Comparison of ENCODE assay signal across 24 cellular contexts in the genomic region with DNA sequence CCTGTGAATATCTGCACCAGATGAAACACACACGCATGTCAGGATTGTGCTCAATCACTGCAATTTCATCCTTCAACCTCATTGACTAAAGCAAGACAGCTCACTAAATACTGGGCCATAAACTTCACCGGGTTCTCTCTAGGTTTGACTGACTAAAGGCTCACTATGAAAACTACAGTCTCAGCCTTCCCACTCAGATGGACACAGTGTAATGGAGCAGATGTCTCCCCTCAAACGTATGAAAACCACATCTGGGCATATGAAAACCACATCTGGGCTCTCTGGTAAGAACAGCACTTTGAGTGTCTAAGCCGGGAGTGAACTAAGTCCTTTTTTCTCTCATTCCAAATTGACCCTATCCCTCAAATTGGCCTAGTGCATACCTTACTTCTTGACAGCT. TPM values are rescaled to one million over a fixed set of nuclear protein-coding genes. Genes with fewer than 3 reads are reported as not detected.
A peak's percentile ranks its signal among the peaks of the same experiment; 100 is the strongest.
DNase-seq lines count a peak whose midpoint lies in the region; ATAC-seq, FAIRE-seq and TF ChIP-seq lines count a peak whose summit lies in the region.
"Had no signal": no experiment of that assay in that cellular context is flagged by ENCODE, and none has a peak within 500 bp of the region (broad histone marks: within the 10 kb centered on the region; RNA-seq: fewer than 3 reads in every experiment).

No MANE protein-coding gene starts in this region.

- no peaks in the 10 kb centered on the region for H3K9me2 ChIP-seq in SK-N-SH

- 92% methylated on average over 4 of the region's 4 CpGs for WGBS in SK-N-SH (ENCODE audit: low lambda C conversion rate)
- 54% methylated on average over 4 of the region's 4 CpGs for WGBS in GM12878 (ENCODE audit: insufficient coverage, insufficient replicate concordance, low lambda C conversion rate, missing lambda C conversion rate)

- H3K4me3 ChIP-seq in SK-N-SH (ENCODE audit: low read depth in 2 of 2, low read length in 1 of 2) (no peak overlapping the region), GM12878 (no peak overlapping the region), thoracic aorta (no peak overlapping the region)
- H3K4me3 ChIP-seq: GM23338 had no signal

- H3K9me3 ChIP-seq in SK-N-SH = no peaks in the 10 kb centered on the region
- H3K9me3 ChIP-seq in GM12878 (replicated peaks; ENCODE audit: control insufficient read depth, insufficient read depth, low read length) = no peaks in the 10 kb centered on the region
- no peaks in the 10 kb centered on the region for H3K9me3 ChIP-seq in thoracic aorta

- CTCF ChIA-PET in SK-N-SH (lab: Yijun Ruan, JAX) (interaction anchor here (1.1 kb wide), 1 partner anchor 11 kb away, joined by 3 read pairs; no protein-coding TSS in a partner anchor), GM12878 (lab: Yijun Ruan, JAX) (interaction anchor here (1.0 to 2.4 kb wide), 2 partner anchors 11 to 116 kb away, joined by 3 to 6 read pairs; no protein-coding TSS in a partner anchor)

- intact Hi-C loops in GM12878 (cut with micrococcal nuclease; ENCODE audit: unreplicated experiment) = no loop called here

- TF ChIP-seq RAD21 in SK-N-SH (IDR thresholded peaks at IDR 0.05; ENCODE audit: low read length) (no peak), GM12878 (IDR thresholded peaks at IDR 0.05; ENCODE audit: insufficient read depth, low read depth, low read length) (no peak)

- FAIRE-seq in GM19239 (lab: Jason Lieb, UNC) (peak; percentile 47), GM12878 (lab: Jason Lieb, UNC) (no peak)
- FAIRE-seq: G401.6 had no signal

- H3K79me2 ChIP-seq in SK-N-SH (ENCODE audit: insufficient read depth) (no peaks in the 10 kb centered on the region), GM12878 (ENCODE audit: control insufficient read depth, insufficient read depth, low read length) (no peaks in the 10 kb centered on the region)

- H3K4me2 ChIP-seq in SK-N-SH (no peak overlapping the region), GM12878 (ENCODE audit: control insufficient read depth, insufficient read depth) (no peak overlapping the region)
- H3K4me2 ChIP-seq: GM23338 had no signal

- peaks cover 7% of the 10 kb centered on the region for H3F3A ChIP-seq in SK-N-SH (replicated peaks; ENCODE audit: insufficient read depth)

- H2AFZ ChIP-seq in SK-N-SH (ENCODE audit: low read depth) (no peak overlapping the region), GM12878 (ENCODE audit: control insufficient read depth, low read depth, low read length) (no peak overlapping the region)
- H2AFZ ChIP-seq: GM23338 had no signal

- ATAC-seq in SK-N-SH treated with all-trans-retinoic acid at 6 μM for 48 hours = no peak
- peak; percentile 38 for ATAC-seq in GM12878
- no peak for ATAC-seq in thoracic aorta (ENCODE audit: insufficient number of reproducible peaks, low FRiP score, low read depth)
- ATAC-seq: CD8-positive, alpha-beta T cell; GM23338 had no signal

- DNase-seq in SK-N-SH (no peak), GM19239 (ENCODE audit: insufficient read length, low spot score) (no peak), GM12878 (ENCODE audit: low read depth, low spot score) (no peak), thoracic aorta (ENCODE audit: low spot score) (no peak), RKO (ENCODE audit: low spot score) (no peak), NCI-H1105 (lab: John Stamatoyannopoulos, UW) (no peak), Kasumi-1 (lab: John Stamatoyannopoulos, UW) (no peak)
- DNase-seq: C1 segment of cervical spinal cord; CD8-positive, alpha-beta T cell; HCEC 1CT; KBM-7; NCI-H1105 treated with DMSO at 0.1 percent for 48 hours; NCI-H1694; NCI-H2081; NCI-H2171; NCI-H524 treated with DMSO at 0.1 percent for 48 hours; NCI-H82; OCI-M1; Right ventricle myocardium superior; SW 1271 had no signal

- H3K36me3 ChIP-seq in SK-N-SH (replicated peaks in 1 of 2; ENCODE audit: control insufficient read depth in 1 of 2, insufficient read depth in 2 of 2, low read length in 1 of 2) = peaks cover 36 to 44% of the 10 kb centered on the region in 2 experiments
- no peaks in the 10 kb centered on the region; a peak in 1 of 4 replicates for H3K36me3 ChIP-seq in GM12878 (ENCODE audit: control insufficient read depth in 2 of 2, insufficient read depth in 2 of 2, low read length in 1 of 2)
- no peaks in the 10 kb centered on the region for H3K36me3 ChIP-seq in thoracic aorta

- H4K20me1 ChIP-seq in SK-N-SH (ENCODE audit: insufficient read depth) (no peaks in the 10 kb centered on the region), GM12878 (ENCODE audit: control insufficient read depth, insufficient read depth) (no peaks in the 10 kb centered on the region)

- TF ChIP-seq EP300 in SK-N-SH (IDR thresholded peaks at IDR 0.05; ENCODE audit: borderline replicate concordance in 1 of 2, low read depth in 1 of 2, low read length in 1 of 2) (no peak), GM12878 (IDR thresholded peaks at IDR 0.05; ENCODE audit: borderline replicate concordance in 1 of 2, control insufficient read depth in 1 of 2, low read depth in 2 of 2, low read length in 2 of 2) (no peak)

- no peak for TF ChIP-seq POLR2A in GM12878 (IDR thresholded peaks at IDR 0.05; ENCODE audit: low read depth, low read length)

- TF ChIP-seq CTCF in SK-N-SH (IDR thresholded peaks at IDR 0.05) = no peak
- TF ChIP-seq CTCF in GM12878 (IDR thresholded peaks at IDR 0.05 in 2 of 3, conservative IDR thresholded peaks at IDR 0.05 in 1 of 3; ENCODE audit: control insufficient read depth in 2 of 3, extremely low read depth in 1 of 3, insufficient read depth in 1 of 3, low read depth in 3 of 3, low read length in 3 of 3) = no peak
- TF ChIP-seq CTCF in thoracic aorta (IDR thresholded peaks at IDR 0.05) = no peak

- SMC1A ChIA-PET in GM12878 (lab: Charles Lee; ENCODE audit: uncharacterized antibody, unreplicated experiment) = no interaction called here

- H3K27ac ChIP-seq in SK-N-SH (ENCODE audit: low read depth in 2 of 2, low read length in 1 of 2) = peak overlapping the region; percentile 66 to 76; a peak in 3 of 4 replicates
- no peak overlapping the region for H3K27ac ChIP-seq in GM12878 (ENCODE audit: control insufficient read depth, insufficient read depth)
- H3K27ac ChIP-seq in thoracic aorta = peak overlapping the region; percentile 61 to 66
- H3K27ac ChIP-seq: 22Rv1 had no signal

- RAD21 ChIA-PET in GM12878 (lab: Charles Lee; ENCODE audit: unreplicated experiment) = no interaction called here

- no TSS peak for BruUV-seq in GM12878 (replicated peaks; lab: Mats Ljungman, UMichigan)

- POLR2A ChIA-PET in SK-N-SH (lab: Yijun Ruan, JAX) = no interaction called here
- POLR2A ChIA-PET in GM12878 (lab: Charles Lee) = no interaction called here

- H3K4me1 ChIP-seq in SK-N-SH (ENCODE audit: control insufficient read depth in 1 of 2, insufficient read depth in 2 of 2, low read depth in 1 of 2, low read length in 1 of 2) (no peaks in the 10 kb centered on the region; a peak in 1 of 4 replicates), GM12878 (ENCODE audit: control insufficient read depth, insufficient read depth, low read length) (no peaks in the 10 kb centered on the region), thoracic aorta (ENCODE audit: control insufficient read depth in 1 of 2, low read depth in 2 of 2) (peaks cover 7 to 29% of the 10 kb centered on the region in 2 donors)

- no peak overlapping the region for H3K9ac ChIP-seq in SK-N-SH
- no peak overlapping the region for H3K9ac ChIP-seq in GM12878 (ENCODE audit: control insufficient read depth, insufficient read depth, low read length)

- in situ Hi-C loops in GM12878 (cut with MboI) = no loop called here

- no peaks in the 10 kb centered on the region for H3K27me3 ChIP-seq in SK-N-SH (ENCODE audit: insufficient read depth)
- H3K27me3 ChIP-seq in GM12878 (replicated peaks in 1 of 2; ENCODE audit: control insufficient read depth in 2 of 2, insufficient read depth in 2 of 2, low read length in 1 of 2) = no peaks in the 10 kb centered on the region
- no peaks in the 10 kb centered on the region for H3K27me3 ChIP-seq in thoracic aorta (replicated peaks; ENCODE audit: insufficient read depth)

TF ChIP-seq in SK-N-SH, 30 proteins besides CTCF, POLR2A, EP300 and RAD21:
- TF ChIP-seq TAF1 (IDR thresholded peaks at IDR 0.05; ENCODE audit: borderline replicate concordance, low read depth, low read length) (no peak), POLR2AphosphoS5 (IDR thresholded peaks at IDR 0.05; ENCODE audit: low read depth, low read length) (no peak)

TF ChIP-seq in SK-N-SH treated with all-trans-retinoic acid at 6 μM for 48 hours, 23 proteins besides CTCF, POLR2A, EP300 and RAD21 (continues in another document):
- no peak for TF ChIP-seq ARNTL (CRISPR knock-in tag; IDR thresholded peaks at IDR 0.05; ENCODE audit: borderline replicate concordance, low read depth)

TF ChIP-seq in GM12878, 131 proteins besides CTCF, POLR2A, EP300 and RAD21:
- TF ChIP-seq RUNX3 (IDR thresholded peaks at IDR 0.05; ENCODE audit: low read length) = peak; percentile 69
- no peak for TF ChIP-seq LARP7 (IDR thresholded peaks at IDR 0.05)

RNA-seq across cellular contexts. Expression of a gene that starts 15.2 kb away (rescaled TPM):
- polyA plus RNA-seq in SK-N-SH (2012; rRNA removed) (69.8 and 78.0 TPM in 2 replicates), GM12878 (2011; rRNA removed) (69.9 and 87.0 TPM in 2 replicates), GM12878 (2014; fragmentation: Illumina TruSeq; extraction: Trizol) (25.4 and 25.9 TPM in 2 replicates), GM12878 (2014; fragmentation: Nextera tagmentation; extraction: Ambion mirVana) (10 to 100 TPM; 18.4 to 29.5 TPM), GM12878 (2014; rRNA removed) (28.6 and 29.6 TPM in 2 replicates), GM12878 (2016; fragmentation: Nextera tagmentation; extraction: Ambion mirVana) (10 to 100 TPM; 29.9 to 34.2 TPM)
- polyA plus RNA-seq in SK-N-SH (2012; cell fraction: cytosol; rRNA removed) = 45.4 and 54.9 TPM in 2 replicates
- polyA plus RNA-seq in SK-N-SH (2012; cell fraction: nucleus; rRNA removed) = 143 and 160 TPM in 2 replicates
- 30.3 and 32.2 TPM in 2 replicates for total RNA-seq in GM12878 (2013; cell fraction: nucleolus; rRNA removed)
- total RNA-seq in GM12878 (2014; rRNA removed) (22.3 and 23.2 TPM in 2 replicates), GM12878 (2014; rRNA removed; fragmentation: Illumina TruSeq; extraction: Trizol) (19.0 and 19.9 TPM in 2 replicates), GM12878 (2021) (23.4 and 24.9 TPM in 2 replicates), thoracic aorta (10 to 100 TPM in 1 of 2 donors, 1 to 10 TPM in 1; 9.8 to 23.7 TPM)
- polyA plus RNA-seq in GM12878 (2011; ENCODE audit: low read depth) = 17.1 TPM
- polyA plus RNA-seq in GM12878 (2011; cell fraction: cytosol; rRNA removed) = 86.0 and 90.5 TPM in 2 replicates
- polyA plus RNA-seq in GM12878 (2011; cell fraction: nucleus; rRNA removed) = 81.2 and 118 TPM in 2 replicates
- polyA plus RNA-seq in GM12878 (2012) = 17.2 and 27.8 TPM in 2 replicates
- 82.6 and 83.7 TPM in 2 replicates for polyA minus RNA-seq in GM12878 (2011; rRNA and poly(A)+ RNA removed)
- 14.8 and 16.3 TPM in 2 replicates for polyA minus RNA-seq in GM12878 (2011; cell fraction: cytosol; rRNA and poly(A)+ RNA removed)
- 29.5 and 36.7 TPM in 2 replicates for polyA minus RNA-seq in GM12878 (2011; cell fraction: nucleus; rRNA and poly(A)+ RNA removed)
